ENCODE assay signal across 1 cellular context in the genomic region with DNA sequence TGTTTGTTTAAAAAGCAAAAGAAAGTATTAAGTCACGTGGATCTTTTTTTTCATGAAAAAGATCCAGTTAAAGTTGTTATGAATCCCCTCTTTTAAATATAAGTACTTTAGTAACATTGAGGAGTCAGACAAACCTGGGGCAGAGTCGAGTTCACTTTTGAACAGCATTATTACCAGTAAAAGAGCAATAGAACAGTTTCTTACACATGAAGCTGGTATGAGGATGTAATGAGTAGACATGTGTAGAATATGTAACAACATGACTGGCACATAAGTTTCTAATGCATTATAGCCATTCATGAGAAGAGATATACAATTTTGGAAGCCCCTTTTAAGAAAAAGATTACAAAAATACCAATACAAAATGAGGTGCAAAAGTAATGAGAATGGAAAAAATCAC.
TF ChIP-seq lines count a peak whose summit lies in the region.

No MANE protein-coding gene starts in this region.

TF ChIP-seq in GM23338, 12 proteins besides CTCF, POLR2A, EP300 and RAD21 (continued from another document):
- TF ChIP-seq, protein P1, sequence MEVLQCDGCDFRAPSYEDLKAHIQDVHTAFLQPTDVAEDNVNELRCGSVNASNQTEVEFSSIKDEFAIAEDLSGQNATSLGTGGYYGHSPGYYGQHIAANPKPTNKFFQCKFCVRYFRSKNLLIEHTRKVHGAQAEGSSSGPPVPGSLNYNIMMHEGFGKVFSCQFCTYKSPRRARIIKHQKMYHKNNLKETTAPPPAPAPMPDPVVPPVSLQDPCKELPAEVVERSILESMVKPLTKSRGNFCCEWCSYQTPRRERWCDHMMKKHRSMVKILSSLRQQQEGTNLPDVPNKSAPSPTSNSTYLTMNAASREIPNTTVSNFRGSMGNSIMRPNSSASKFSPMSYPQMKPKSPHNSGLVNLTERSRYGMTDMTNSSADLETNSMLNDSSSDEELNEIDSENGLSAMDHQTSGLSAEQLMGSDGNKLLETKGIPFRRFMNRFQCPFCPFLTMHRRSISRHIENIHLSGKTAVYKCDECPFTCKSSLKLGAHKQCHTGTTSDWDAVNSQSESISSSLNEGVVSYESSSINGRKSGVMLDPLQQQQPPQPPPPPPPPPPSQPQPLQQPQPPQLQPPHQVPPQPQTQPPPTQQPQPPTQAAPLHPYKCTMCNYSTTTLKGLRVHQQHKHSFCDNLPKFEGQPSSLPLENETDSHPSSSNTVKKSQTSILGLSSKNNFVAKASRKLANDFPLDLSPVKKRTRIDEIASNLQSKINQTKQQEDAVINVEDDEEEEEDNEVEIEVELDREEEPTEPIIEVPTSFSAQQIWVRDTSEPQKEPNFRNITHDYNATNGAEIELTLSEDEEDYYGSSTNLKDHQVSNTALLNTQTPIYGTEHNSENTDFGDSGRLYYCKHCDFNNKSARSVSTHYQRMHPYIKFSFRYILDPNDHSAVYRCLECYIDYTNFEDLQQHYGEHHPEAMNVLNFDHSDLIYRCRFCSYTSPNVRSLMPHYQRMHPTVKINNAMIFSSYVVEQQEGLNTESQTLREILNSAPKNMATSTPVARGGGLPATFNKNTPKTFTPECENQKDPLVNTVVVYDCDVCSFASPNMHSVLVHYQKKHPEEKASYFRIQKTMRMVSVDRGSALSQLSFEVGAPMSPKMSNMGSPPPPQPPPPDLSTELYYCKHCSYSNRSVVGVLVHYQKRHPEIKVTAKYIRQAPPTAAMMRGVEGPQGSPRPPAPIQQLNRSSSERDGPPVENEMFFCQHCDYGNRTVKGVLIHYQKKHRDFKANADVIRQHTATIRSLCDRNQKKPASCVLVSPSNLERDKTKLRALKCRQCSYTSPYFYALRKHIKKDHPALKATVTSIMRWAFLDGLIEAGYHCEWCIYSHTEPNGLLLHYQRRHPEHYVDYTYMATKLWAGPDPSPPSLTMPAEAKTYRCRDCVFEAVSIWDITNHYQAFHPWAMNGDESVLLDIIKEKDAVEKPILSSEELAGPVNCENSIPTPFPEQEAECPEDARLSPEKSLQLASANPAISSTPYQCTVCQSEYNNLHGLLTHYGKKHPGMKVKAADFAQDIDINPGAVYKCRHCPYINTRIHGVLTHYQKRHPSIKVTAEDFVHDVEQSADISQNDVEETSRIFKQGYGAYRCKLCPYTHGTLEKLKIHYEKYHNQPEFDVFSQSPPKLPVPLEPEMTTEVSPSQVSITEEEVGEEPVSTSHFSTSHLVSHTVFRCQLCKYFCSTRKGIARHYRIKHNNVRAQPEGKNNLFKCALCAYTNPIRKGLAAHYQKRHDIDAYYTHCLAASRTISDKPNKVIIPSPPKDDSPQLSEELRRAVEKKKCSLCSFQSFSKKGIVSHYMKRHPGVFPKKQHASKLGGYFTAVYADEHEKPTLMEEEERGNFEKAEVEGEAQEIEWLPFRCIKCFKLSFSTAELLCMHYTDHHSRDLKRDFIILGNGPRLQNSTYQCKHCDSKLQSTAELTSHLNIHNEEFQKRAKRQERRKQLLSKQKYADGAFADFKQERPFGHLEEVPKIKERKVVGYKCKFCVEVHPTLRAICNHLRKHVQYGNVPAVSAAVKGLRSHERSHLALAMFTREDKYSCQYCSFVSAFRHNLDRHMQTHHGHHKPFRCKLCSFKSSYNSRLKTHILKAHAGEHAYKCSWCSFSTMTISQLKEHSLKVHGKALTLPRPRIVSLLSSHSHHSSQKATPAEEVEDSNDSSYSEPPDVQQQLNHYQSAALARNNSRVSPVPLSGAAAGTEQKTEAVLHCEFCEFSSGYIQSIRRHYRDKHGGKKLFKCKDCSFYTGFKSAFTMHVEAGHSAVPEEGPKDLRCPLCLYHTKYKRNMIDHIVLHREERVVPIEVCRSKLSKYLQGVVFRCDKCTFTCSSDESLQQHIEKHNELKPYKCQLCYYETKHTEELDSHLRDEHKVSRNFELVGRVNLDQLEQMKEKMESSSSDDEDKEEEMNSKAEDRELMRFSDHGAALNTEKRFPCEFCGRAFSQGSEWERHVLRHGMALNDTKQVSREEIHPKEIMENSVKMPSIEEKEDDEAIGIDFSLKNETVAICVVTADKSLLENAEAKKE (CRISPR knock-in tag; IDR thresholded peaks at IDR 0.05), result no peak
- TF ChIP-seq ZNF331 (CRISPR knock-in tag; IDR thresholded peaks at IDR 0.05; ENCODE audit: low read depth) (no peak), JUNB (IDR thresholded peaks at IDR 0.05; ENCODE audit: unreplicated experiment) (no peak), POLR2AphosphoS5 (IDR thresholded peaks at IDR 0.05; ENCODE audit: low read depth) (no peak), CREB1 (CRISPR knock-in tag; IDR thresholded peaks at IDR 0.05; ENCODE audit: low read depth) (no peak), STAT1 (IDR thresholded peaks at IDR 0.05; ENCODE audit: unreplicated experiment) (no peak), EZH2 (IDR thresholded peaks at IDR 0.05; ENCODE audit: low read depth, unreplicated experiment) (no peak), ZNF114 (CRISPR knock-in tag; IDR thresholded peaks at IDR 0.05) (no peak), NANOG (IDR thresholded peaks at IDR 0.05; ENCODE audit: borderline replicate concordance) (no peak)
- TF ChIP-seq, protein P2, sequence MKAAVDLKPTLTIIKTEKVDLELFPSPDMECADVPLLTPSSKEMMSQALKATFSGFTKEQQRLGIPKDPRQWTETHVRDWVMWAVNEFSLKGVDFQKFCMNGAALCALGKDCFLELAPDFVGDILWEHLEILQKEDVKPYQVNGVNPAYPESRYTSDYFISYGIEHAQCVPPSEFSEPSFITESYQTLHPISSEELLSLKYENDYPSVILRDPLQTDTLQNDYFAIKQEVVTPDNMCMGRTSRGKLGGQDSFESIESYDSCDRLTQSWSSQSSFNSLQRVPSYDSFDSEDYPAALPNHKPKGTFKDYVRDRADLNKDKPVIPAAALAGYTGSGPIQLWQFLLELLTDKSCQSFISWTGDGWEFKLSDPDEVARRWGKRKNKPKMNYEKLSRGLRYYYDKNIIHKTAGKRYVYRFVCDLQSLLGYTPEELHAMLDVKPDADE (IDR thresholded peaks at IDR 0.05), result no peak
- TF ChIP-seq, protein P3, sequence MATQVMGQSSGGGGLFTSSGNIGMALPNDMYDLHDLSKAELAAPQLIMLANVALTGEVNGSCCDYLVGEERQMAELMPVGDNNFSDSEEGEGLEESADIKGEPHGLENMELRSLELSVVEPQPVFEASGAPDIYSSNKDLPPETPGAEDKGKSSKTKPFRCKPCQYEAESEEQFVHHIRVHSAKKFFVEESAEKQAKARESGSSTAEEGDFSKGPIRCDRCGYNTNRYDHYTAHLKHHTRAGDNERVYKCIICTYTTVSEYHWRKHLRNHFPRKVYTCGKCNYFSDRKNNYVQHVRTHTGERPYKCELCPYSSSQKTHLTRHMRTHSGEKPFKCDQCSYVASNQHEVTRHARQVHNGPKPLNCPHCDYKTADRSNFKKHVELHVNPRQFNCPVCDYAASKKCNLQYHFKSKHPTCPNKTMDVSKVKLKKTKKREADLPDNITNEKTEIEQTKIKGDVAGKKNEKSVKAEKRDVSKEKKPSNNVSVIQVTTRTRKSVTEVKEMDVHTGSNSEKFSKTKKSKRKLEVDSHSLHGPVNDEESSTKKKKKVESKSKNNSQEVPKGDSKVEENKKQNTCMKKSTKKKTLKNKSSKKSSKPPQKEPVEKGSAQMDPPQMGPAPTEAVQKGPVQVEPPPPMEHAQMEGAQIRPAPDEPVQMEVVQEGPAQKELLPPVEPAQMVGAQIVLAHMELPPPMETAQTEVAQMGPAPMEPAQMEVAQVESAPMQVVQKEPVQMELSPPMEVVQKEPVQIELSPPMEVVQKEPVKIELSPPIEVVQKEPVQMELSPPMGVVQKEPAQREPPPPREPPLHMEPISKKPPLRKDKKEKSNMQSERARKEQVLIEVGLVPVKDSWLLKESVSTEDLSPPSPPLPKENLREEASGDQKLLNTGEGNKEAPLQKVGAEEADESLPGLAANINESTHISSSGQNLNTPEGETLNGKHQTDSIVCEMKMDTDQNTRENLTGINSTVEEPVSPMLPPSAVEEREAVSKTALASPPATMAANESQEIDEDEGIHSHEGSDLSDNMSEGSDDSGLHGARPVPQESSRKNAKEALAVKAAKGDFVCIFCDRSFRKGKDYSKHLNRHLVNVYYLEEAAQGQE (IDR thresholded peaks at IDR 0.05; ENCODE audit: unreplicated experiment), result no peak
